ENCODE assay signal across 24 cellular contexts in the genomic region with DNA sequence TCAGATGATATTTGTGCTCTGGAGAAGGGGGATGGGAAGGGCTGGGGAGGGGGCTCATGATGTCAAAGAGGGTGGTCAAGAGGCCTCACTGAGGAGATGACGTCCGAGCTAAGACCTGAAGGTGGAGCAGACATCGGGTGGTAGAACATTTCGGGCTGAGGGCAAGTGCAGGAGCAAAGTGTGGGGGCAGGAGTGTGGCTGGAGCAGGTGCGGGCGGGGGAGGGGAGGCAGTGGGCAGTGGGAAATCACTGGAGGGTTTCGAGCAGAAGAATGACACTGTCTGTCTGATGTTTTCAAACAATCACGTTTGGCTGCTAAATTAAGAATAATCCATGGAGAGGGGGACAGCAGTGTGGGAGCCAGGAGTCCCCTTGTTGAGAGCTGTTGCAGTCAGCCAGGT. TPM values are rescaled to one million over a fixed set of nuclear protein-coding genes. Genes with fewer than 3 reads are reported as not detected.
DNase-seq lines count a peak whose midpoint lies in the region; ATAC-seq, FAIRE-seq and TF ChIP-seq lines count a peak whose summit lies in the region.
"Had no signal": no experiment of that assay in that cellular context is flagged by ENCODE, and none has a peak within 500 bp of the region (broad histone marks: within the 10 kb centered on the region; RNA-seq: fewer than 3 reads in every experiment).

No MANE protein-coding gene starts in this region.

- H3K4me3 Mint-ChIP-seq in brain, result no peak overlapping the region
- H3K4me3 Mint-ChIP-seq in neural progenitor cell, result peak overlapping the region; percentile 65
- no peak overlapping the region for H3K4me3 Mint-ChIP-seq in activated T-cell treated with anti-CD3 and anti-CD28 coated beads, Interleukin-2, amount 50 U/mL, for 4 hours
- H3K4me3 Mint-ChIP-seq: CD4-positive, CD25-positive, alpha-beta regulatory T cell; CD8-positive, alpha-beta T cell; H9; HFFc6 had no signal

- CTCF ChIA-PET in HepG2 (lab: Yijun Ruan, JAX; ENCODE audit: low intra/inter-chr PET ratio, low total read pairs), result no interaction called here

- 27% methylated on average over 8 of the region's 8 CpGs for WGBS in HepG2 (ENCODE audit: low lambda C conversion rate)
- WGBS in right lobe of liver (ENCODE audit: insufficient coverage, low coverage, low lambda C conversion rate, missing lambda C conversion rate), result 71% methylated on average over 8 of the region's 8 CpGs

- no peaks in the 10 kb centered on the region for H3K9me3 ChIP-seq in HepG2 (ENCODE audit: low read length)
- H3K9me3 ChIP-seq in right lobe of liver, result no peaks in the 10 kb centered on the region
- no peaks in the 10 kb centered on the region for H3K9me3 ChIP-seq in neural progenitor cell (ENCODE audit: low read depth)
- H3K9me3 ChIP-seq: A549, BE2C had no signal

- POLR2A ChIA-PET in HepG2 (lab: Yijun Ruan, JAX), result no interaction called here

- H3K9ac ChIP-seq in HepG2 (ENCODE audit: insufficient read depth, low read depth, low read length) (peak overlapping the region; percentile 40; the same call in 1 of the 2 replicates), neural progenitor cell (no peak overlapping the region)
- H3K9ac ChIP-seq: GM23248 had no signal

- H3K27ac ChIP-seq in HepG2 (ENCODE audit: extremely low read length, insufficient read depth, low read length) (no peak overlapping the region), right lobe of liver (no peak overlapping the region), neural progenitor cell (no peak overlapping the region)
- H3K27ac ChIP-seq: A549, C4-2B, GM23248 had no signal

- peaks cover 5 to 37% of the 10 kb centered on the region in 2 experiments; a peak in 3 of 5 replicates for H3K27me3 ChIP-seq in HepG2 (ENCODE audit: control insufficient read depth in 1 of 2, insufficient read depth in 2 of 2, low read length in 2 of 2)
- no peaks in the 10 kb centered on the region for H3K27me3 ChIP-seq in right lobe of liver
- no peaks in the 10 kb centered on the region for H3K27me3 ChIP-seq in neural progenitor cell
- H3K27me3 ChIP-seq: BE2C had no signal

- TF ChIP-seq RAD21 in HepG2 (CRISPR knock-in tag; IDR thresholded peaks at IDR 0.05), result no peak

- H3K79me2 ChIP-seq in HepG2 (ENCODE audit: insufficient read depth, low read length), result no peaks in the 10 kb centered on the region
- H3K79me2 ChIP-seq in neural progenitor cell (ENCODE audit: low read depth), result no peaks in the 10 kb centered on the region

- H3K9me3 Mint-ChIP-seq in brain, result no peaks in the 10 kb centered on the region
- no peaks in the 10 kb centered on the region for H3K9me3 Mint-ChIP-seq in neural progenitor cell
- no peaks in the 10 kb centered on the region for H3K9me3 Mint-ChIP-seq in activated T-cell treated with anti-CD3 and anti-CD28 coated beads, Interleukin-2, amount 50 U/mL, for 4 hours
- H3K9me3 Mint-ChIP-seq: CD4-positive, CD25-positive, alpha-beta regulatory T cell; CD8-positive, alpha-beta T cell; H9; HFFc6 had no signal

- ATAC-seq in HepG2 (no peak), right lobe of liver (no peak), GM18498 (IDR thresholded peaks at IDR 0.05; ENCODE audit: unreplicated experiment) (no peak)
- ATAC-seq in activated T-cell treated with anti-CD3 and anti-CD28 coated beads, Interleukin-2, amount 50 U/mL, for 4 hours, result no peak
- ATAC-seq: A549; CD8-positive, alpha-beta T cell; HCT116 had no signal

- peaks cover 2 to 15% of the 10 kb centered on the region in 2 experiments; a peak in 4 of 5 replicates for H3K36me3 ChIP-seq in HepG2 (replicated peaks in 1 of 2; ENCODE audit: control insufficient read depth in 1 of 2, insufficient read depth in 2 of 2, low read length in 2 of 2)
- peaks cover 0 to 20% (median 5%) of the 10 kb centered on the region in 4 donors for H3K36me3 ChIP-seq in right lobe of liver
- no peaks in the 10 kb centered on the region for H3K36me3 ChIP-seq in neural progenitor cell
- H3K36me3 ChIP-seq: BE2C had no signal

- in situ Hi-C loops in HepG2 (cut with HindIII; ENCODE audit: extremely low pct_ligation_motif_present, low pct_unique_long_range_greater_than_20kb), result no loop called here

- FAIRE-seq in HepG2 (lab: Jason Lieb, UNC), result no peak
- FAIRE-seq: A549, GM12891 had no signal

- H3K4me1 ChIP-seq in HepG2 (ENCODE audit: insufficient read depth, low read length) (peaks cover 24% of the 10 kb centered on the region), right lobe of liver (no peaks in the 10 kb centered on the region), neural progenitor cell (peaks cover 24% of the 10 kb centered on the region)

- H3K4me1 Mint-ChIP-seq in brain (peaks cover 57% of the 10 kb centered on the region), neural progenitor cell (peaks cover 37% of the 10 kb centered on the region)
- no peaks in the 10 kb centered on the region for H3K4me1 Mint-ChIP-seq in activated T-cell treated with anti-CD3 and anti-CD28 coated beads, Interleukin-2, amount 50 U/mL, for 4 hours (ENCODE audit: low read depth)

- TF ChIP-seq POLR2A in HepG2 (IDR thresholded peaks at IDR 0.05; ENCODE audit: insufficient read depth in 1 of 2, low read depth in 2 of 2, low read length in 2 of 2) (no peak), right lobe of liver (IDR thresholded peaks at IDR 0.05) (no peak)

- H3F3A ChIP-seq in neural progenitor cell (ENCODE audit: low read depth), result peaks cover 8% of the 10 kb centered on the region

- H4K20me1 ChIP-seq in HepG2 (ENCODE audit: insufficient read depth, low read length) (0 out of 2 replicates have a peak, but pooled peaks cover 2% of the 10 kb centered on the region), neural progenitor cell (ENCODE audit: low read depth) (peaks cover 3% of the 10 kb centered on the region)

- H3K4me2 ChIP-seq in HepG2 (ENCODE audit: low read depth, low read length) (peak overlapping the region; percentile 24; the same call in 1 of the 2 replicates), neural progenitor cell (no peak overlapping the region)
- H3K4me2 ChIP-seq: A549 had no signal

- H3K4me3 ChIP-seq in HepG2 (replicated peaks in 1 of 3; ENCODE audit: insufficient read depth in 1 of 3, low read depth in 2 of 3, low read length in 3 of 3) (peak overlapping the region in 2 of 3 experiments; percentile 31 to 50; a peak in 3 of 6 replicates), right lobe of liver (no peak overlapping the region), neural progenitor cell (no peak overlapping the region)
- H3K4me3 ChIP-seq: A549, GM23248 had no signal

- intact Hi-C loops in HepG2 (cut with micrococcal nuclease; ENCODE audit: unreplicated experiment), result loop anchor here (10.0 kb wide), 1 partner anchor 774 kb away; no protein-coding TSS in a partner anchor
- intact Hi-C loops in right lobe of liver (cut with DNase I), result no loop called here

- DNase-seq in HepG2 (ENCODE audit: low spot score), result no peak
- DNase-seq in right lobe of liver, result no peak
- peak; percentile 50 for DNase-seq in left kidney (ENCODE audit: low read depth, low spot score)
- no peak for DNase-seq in neural progenitor cell (ENCODE audit: low spot score)
- no peak for DNase-seq in activated T-cell treated with anti-CD3 and anti-CD28 coated beads, Interleukin-2, amount 50 U/mL, for 4 hours
- DNase-seq in T-helper 9 cell, result no peak
- DNase-seq: 8988T; ACHN; AML-193; BE2C; CD4-positive, CD25-positive, alpha-beta regulatory T cell; CD8-positive, alpha-beta T cell; DMS53; DMS79 treated with DMSO at 0.1 percent for 48 hours; GF-D8; GM23248; H9; HFFc6 had no signal

- no peak for TF ChIP-seq CTCF in HepG2 (CRISPR knock-in tag; IDR thresholded peaks at IDR 0.05)
- TF ChIP-seq CTCF in right lobe of liver (IDR thresholded peaks at IDR 0.05), result no peak
- TF ChIP-seq CTCF in brain (conservative IDR thresholded peaks at IDR 0.05), result no peak
- no peak for TF ChIP-seq CTCF in neural progenitor cell (IDR thresholded peaks at IDR 0.05)

- H2AFZ ChIP-seq in HepG2 (ENCODE audit: low read length), result no peak overlapping the region
- H2AFZ ChIP-seq in neural progenitor cell (replicated peaks), result no peak overlapping the region
- H2AFZ ChIP-seq: GM23248 had no signal

- TF ChIP-seq EP300 in HepG2 (IDR thresholded peaks at IDR 0.05; ENCODE audit: low read depth in 2 of 2, low read length in 2 of 2), result no peak
- TF ChIP-seq EP300 in HepG2 (CRISPR knock-in tag; IDR thresholded peaks at IDR 0.05; ENCODE audit: borderline replicate concordance), result no peak

- H3K27ac Mint-ChIP-seq in brain (peak overlapping the region; percentile 28 to 90 (median 59)), neural progenitor cell (peak overlapping the region; percentile 64)
- H3K27ac Mint-ChIP-seq: CD4-positive, CD25-positive, alpha-beta regulatory T cell; CD8-positive, alpha-beta T cell; HFFc6 had no signal

- H3K27me3 Mint-ChIP-seq in brain, result peaks cover 5% of the 10 kb centered on the region
- peaks cover 4% of the 10 kb centered on the region for H3K27me3 Mint-ChIP-seq in neural progenitor cell (ENCODE audit: insufficient read depth, low read depth)
- H3K27me3 Mint-ChIP-seq in activated T-cell treated with anti-CD3 and anti-CD28 coated beads, Interleukin-2, amount 50 U/mL, for 4 hours (ENCODE audit: low read depth), result peaks cover 5% of the 10 kb centered on the region
- H3K27me3 Mint-ChIP-seq: CD4-positive, CD25-positive, alpha-beta regulatory T cell had no signal

- no TSS peak for BruUV-seq in HepG2 (replicated peaks; lab: Mats Ljungman, UMichigan)

- H3K36me3 Mint-ChIP-seq in brain (peaks cover 3% of the 10 kb centered on the region), neural progenitor cell (no peaks in the 10 kb centered on the region)
- H3K36me3 Mint-ChIP-seq in activated T-cell treated with anti-CD3 and anti-CD28 coated beads, Interleukin-2, amount 50 U/mL, for 4 hours (ENCODE audit: insufficient read depth), result no peaks in the 10 kb centered on the region
- H3K36me3 Mint-ChIP-seq: CD4-positive, CD25-positive, alpha-beta regulatory T cell; CD8-positive, alpha-beta T cell had no signal

RNA-seq across cellular contexts. Expression of a gene that starts 54.8 kb away (rescaled TPM):
- 0.64 and 1.0 TPM in 2 replicates for total RNA-seq in HepG2 (2016; rRNA removed; fragmentation: Illumina TruSeq; extraction: Trizol)
- total RNA-seq in HepG2 (2016; cell fraction: cytosol; rRNA removed; fragmentation: Illumina TruSeq; extraction: Trizol; ENCODE audit: low read depth), result not detected in 2 replicates
- 0.64 and 0.74 TPM in 2 replicates for total RNA-seq in HepG2 (2016; cell fraction: insoluble cytoplasmic fraction; rRNA removed; fragmentation: Illumina TruSeq; extraction: Trizol)
- 0.09 TPM in 1 of 2 replicates, not detected in the other for total RNA-seq in HepG2 (2016; cell fraction: membrane; rRNA removed; fragmentation: Illumina TruSeq; extraction: Trizol)
- 0.22 TPM in 1 of 2 replicates, not detected in the other for total RNA-seq in HepG2 (2016; cell fraction: nucleus; rRNA removed; fragmentation: Illumina TruSeq; extraction: Trizol)
- polyA plus RNA-seq in HepG2 (2011; rRNA removed), result 0.05 and 0.09 TPM in 2 replicates
- polyA plus RNA-seq in HepG2 (2011; cell fraction: cytosol; rRNA removed), result 0.03 and 0.12 TPM in 2 replicates
- polyA plus RNA-seq in HepG2 (2011; cell fraction: nucleus; rRNA removed), result not detected in 2 replicates
- 0.21 TPM in 1 of 2 replicates, not detected in the other for polyA plus RNA-seq in HepG2 (2012)
- not detected in 2 replicates for polyA plus RNA-seq in HepG2 (2016; cell fraction: cytosol; fragmentation: Illumina TruSeq; extraction: Trizol; ENCODE audit: low read depth)
- polyA plus RNA-seq in HepG2 (2016; cell fraction: insoluble cytoplasmic fraction; fragmentation: Illumina TruSeq; extraction: Trizol; ENCODE audit: low read depth), result 0.90 and 0.96 TPM in 2 replicates
- not detected in 2 replicates for polyA plus RNA-seq in HepG2 (2016; cell fraction: membrane; fragmentation: Illumina TruSeq; extraction: Trizol; ENCODE audit: low read depth)
- not detected in 2 replicates for polyA plus RNA-seq in HepG2 (2016; cell fraction: nucleus; fragmentation: Illumina TruSeq; extraction: Trizol; ENCODE audit: insufficient read depth, low read depth)
- polyA minus RNA-seq in HepG2 (2011; rRNA and poly(A)+ RNA removed; ENCODE audit: low replicate concordance), result 0.08 and 18.1 TPM in 2 replicates
- not detected in 2 replicates for polyA minus RNA-seq in HepG2 (2011; cell fraction: cytosol; rRNA and poly(A)+ RNA removed)
- not detected in 2 replicates for polyA minus RNA-seq in HepG2 (2011; cell fraction: nucleus; rRNA and poly(A)+ RNA removed)
- total RNA-seq in right lobe of liver, result not detected
- not detected for polyA plus RNA-seq in brain (ENCODE audit: insufficient read depth, low read depth, low replicate concordance)
- 0.15 TPM in 1 of 2 replicates, not detected in the other for total RNA-seq in neural progenitor cell (ENCODE audit: low replicate concordance)
- total RNA-seq in activated T-cell treated with anti-CD3 and anti-CD28 coated beads, Interleukin-2, amount 50 U/mL, for 4 hours, result not detected
- total RNA-seq: CD4-positive, CD25-positive, alpha-beta regulatory T cell; CD8-positive, alpha-beta T cell; H9 had no signal
- polyA plus RNA-seq: CD4-positive, CD25-positive, alpha-beta regulatory T cell; GM23248 had no signal

Comparison
In these comparisons a context has a peak if more than half of its experiments do, and no peak if none do; other contexts are left out.
1. H3K4me3 ChIP-seq: peak in HepG2 (2 of 3); none in right lobe of liver (0 of 3) and neural progenitor cell (single experiment).